ENCODE assay signal across 15 cellular contexts in genomic region chr17:45948498-45948880, GRCh38. TPM values are rescaled to one million over a fixed set of nuclear protein-coding genes. Genes with fewer than 3 reads are reported as not detected.
DNase-seq lines count a peak whose midpoint lies in the region; ATAC-seq and TF ChIP-seq lines count a peak whose summit lies in the region.
"Had no signal": no experiment of that assay in that cellular context is flagged by ENCODE, and none has a peak within 500 bp of the region (broad histone marks: within the 10 kb centered on the region; RNA-seq: fewer than 3 reads in every experiment).

No MANE protein-coding gene starts in this region.

- peak overlapping the region; percentile 40 for H3K27ac Mint-ChIP-seq in stimulated activated effector memory CD8-positive, alpha-beta T cell treated with anti-CD3 and anti-CD28 coated beads, Interleukin-12 subunit alpha, Interleukin-12 subunit beta, amount 100 ng/mL, for 72 hours
- H3K27ac Mint-ChIP-seq: activated naive CD8-positive, alpha-beta T cell had no signal

- DNase-seq in DMS53 (lab: John Stamatoyannopoulos, UW) (peak; percentile 50), DMS53 treated with DMSO at 0.1 percent for 48 hours (lab: John Stamatoyannopoulos, UW; ENCODE audit: unreplicated experiment) (no peak), PC-9 (no peak), right cardiac atrium (no peak), NCI-H345 treated with DMSO at 0.1 percent for 48 hours (lab: John Stamatoyannopoulos, UW; ENCODE audit: unreplicated experiment) (no peak), medulla oblongata (ENCODE audit: extremely low spot score) (no peak)
- DNase-seq in stimulated activated effector memory CD8-positive, alpha-beta T cell treated with anti-CD3 and anti-CD28 coated beads, Interleukin-12 subunit alpha, Interleukin-12 subunit beta, amount 100 ng/mL, for 72 hours (ENCODE audit: low spot score in 2 of 2) = no peak
- DNase-seq: 8988T, NCI-H2227 treated with DMSO at 0.1 percent for 48 hours had no signal

- peak overlapping the region; percentile 49 for H3K4me3 Mint-ChIP-seq in stimulated activated effector memory CD8-positive, alpha-beta T cell treated with anti-CD3 and anti-CD28 coated beads, Interleukin-12 subunit alpha, Interleukin-12 subunit beta, amount 100 ng/mL, for 72 hours

- H3K79me2 ChIP-seq in PC-9 (ENCODE audit: low read depth) = no peaks in the 10 kb centered on the region

- no peak for TF ChIP-seq CTCF in PC-9 (conservative IDR thresholded peaks at IDR 0.05)

- CTCF ChIA-PET in PC-9 (lab: Charles Lee) = interaction anchor here (0.6 kb wide), 1 partner anchor 1798 kb away, joined by 3 read pairs; no protein-coding TSS in a partner anchor

- POLR2A ChIA-PET in PC-9 (lab: Charles Lee; ENCODE audit: unreplicated experiment) = interaction anchor here (0.7 kb wide), 1 partner anchor 26 kb away, joined by 4 read pairs; no protein-coding TSS in a partner anchor

- peaks cover 5% of the 10 kb centered on the region; the same call in 1 of the 2 replicates for H3F3A ChIP-seq in PC-9 (ENCODE audit: insufficient read depth, low read depth)

- intact Hi-C loops in PC-9 (cut with micrococcal nuclease; ENCODE audit: unreplicated experiment) = no loop called here
- intact Hi-C loops in right cardiac atrium (cut with DNase I) = loop anchor here in 1 of 4 donors (10.0 kb wide), 1 partner anchor 54 kb away; the partner anchor contains the start of gene MAPT

- no peaks in the 10 kb centered on the region for H3K36me3 Mint-ChIP-seq in stimulated activated effector memory CD8-positive, alpha-beta T cell treated with anti-CD3 and anti-CD28 coated beads, Interleukin-12 subunit alpha, Interleukin-12 subunit beta, amount 100 ng/mL, for 72 hours

- H3K4me3 ChIP-seq in PC-9 = peak overlapping the region; percentile 48; the same call in 1 of the 2 replicates
- H3K4me3 ChIP-seq in right cardiac atrium (ENCODE audit: low read length) = peak overlapping the region; percentile 41

- peaks cover 17% of the 10 kb centered on the region for H3K4me1 Mint-ChIP-seq in stimulated activated effector memory CD8-positive, alpha-beta T cell treated with anti-CD3 and anti-CD28 coated beads, Interleukin-12 subunit alpha, Interleukin-12 subunit beta, amount 100 ng/mL, for 72 hours

- peak overlapping the region; percentile 91 for H2AFZ ChIP-seq in PC-9

- H3K4me2 ChIP-seq in PC-9 = peak overlapping the region; percentile 85

- H3K27ac ChIP-seq in PC-9 (peak overlapping the region; percentile 16; the same call in 1 of the 2 replicates), right cardiac atrium (ENCODE audit: low read length) (no peak overlapping the region)
- H3K27ac ChIP-seq: pancreas had no signal

- H4K20me1 ChIP-seq in PC-9 (ENCODE audit: insufficient read depth) = no peaks in the 10 kb centered on the region

- ATAC-seq in right cardiac atrium (no peak), HG02571 (IDR thresholded peaks at IDR 0.05; ENCODE audit: unreplicated experiment) (no peak)
- no peak for ATAC-seq in stimulated activated effector memory CD8-positive, alpha-beta T cell treated with anti-CD3 and anti-CD28 coated beads, Interleukin-12 subunit alpha, Interleukin-12 subunit beta, amount 100 ng/mL, for 72 hours

- H3K9me3 Mint-ChIP-seq in stimulated activated effector memory CD8-positive, alpha-beta T cell treated with anti-CD3 and anti-CD28 coated beads, Interleukin-12 subunit alpha, Interleukin-12 subunit beta, amount 100 ng/mL, for 72 hours = no peaks in the 10 kb centered on the region

- H3K4me1 ChIP-seq in PC-9 (replicated peaks; ENCODE audit: insufficient read depth) (peaks cover 5% of the 10 kb centered on the region; the same call in 1 of the 2 replicates), right cardiac atrium (ENCODE audit: control insufficient read depth, insufficient read depth, low read length) (peaks cover 2% of the 10 kb centered on the region)
- H3K4me1 ChIP-seq: pancreas had no signal

- 64% methylated on average over 2 of the region's 2 CpGs for WGBS in right cardiac atrium

- H3K9me3 ChIP-seq in PC-9 (ENCODE audit: insufficient read depth, low read depth) = no peaks in the 10 kb centered on the region
- H3K9me3 ChIP-seq in right cardiac atrium (ENCODE audit: control insufficient read depth, low read length) = no peaks in the 10 kb centered on the region
- H3K9me3 ChIP-seq: pancreas had no signal

- H3K9me2 ChIP-seq in PC-9 (ENCODE audit: insufficient read depth) = no peaks in the 10 kb centered on the region

- no TSS peak for BruUV-seq in PC-9 (replicated peaks; lab: Mats Ljungman, UMichigan)

- no peaks in the 10 kb centered on the region for H3K36me3 ChIP-seq in PC-9 (ENCODE audit: low read depth)
- H3K36me3 ChIP-seq: pancreas had no signal

- peaks cover 52% of the 10 kb centered on the region for H3K27me3 ChIP-seq in PC-9 (ENCODE audit: insufficient read depth, low read depth)
- no peaks in the 10 kb centered on the region for H3K27me3 ChIP-seq in right cardiac atrium (ENCODE audit: control insufficient read depth, insufficient read depth)
- H3K27me3 ChIP-seq: pancreas had no signal

RNA-seq across cellular contexts. Expression of gene STH, which starts 50.6 kb away (rescaled TPM):
- total RNA-seq in PC-9 (2021) (not detected in 2 replicates), right cardiac atrium (not detected)
- polyA plus RNA-seq in right cardiac atrium = not detected
- total RNA-seq: G401, LHCN-M2, pancreas, urinary bladder had no signal
- polyA plus RNA-seq: pancreas, urinary bladder had no signal

RNA-seq across cellular contexts. Expression of gene MAPT, which starts 54.1 kb away (rescaled TPM):
- total RNA-seq in PC-9 (2021) = 0.85 and 1.0 TPM in 2 replicates
- total RNA-seq in right cardiac atrium = 10 to 100 TPM in 2 of 4 donors, 1 to 10 TPM in 2; 6.9 to 15.1 (median 10.8) TPM
- 7.7 TPM for polyA plus RNA-seq in right cardiac atrium
